In the genomic region with DNA sequence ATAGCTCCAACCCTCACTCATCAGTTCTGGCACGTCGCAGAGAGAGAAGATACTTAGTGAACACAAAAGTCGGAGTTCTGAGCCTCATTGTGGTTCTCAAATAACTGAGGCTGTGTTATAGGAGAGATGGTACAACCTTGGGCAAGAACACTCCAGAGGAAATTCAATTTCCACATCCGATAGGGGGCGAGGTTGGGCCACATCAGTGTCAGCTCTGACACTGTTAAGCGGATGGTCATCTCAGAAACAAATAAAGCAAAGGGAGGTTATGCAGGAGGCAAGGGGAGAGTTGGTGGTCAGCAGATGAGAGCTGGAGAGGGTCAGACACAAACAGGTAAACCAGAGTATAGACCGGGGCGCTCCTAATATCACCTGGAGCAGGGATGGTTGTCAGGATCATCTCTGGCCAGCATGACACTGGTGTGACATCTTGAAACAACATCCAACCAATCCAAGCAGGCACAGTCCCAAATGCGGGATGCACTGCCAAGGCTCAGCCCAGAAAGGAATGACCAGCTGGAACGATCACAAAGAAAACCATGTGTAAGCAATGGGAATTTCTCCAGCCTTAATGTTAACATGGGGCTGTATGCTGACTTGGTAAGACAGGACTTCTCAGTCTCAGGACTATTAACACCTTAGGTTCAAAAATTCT, we compare ENCODE assay signal across 9 cellular contexts.
DNase-seq lines count a peak whose midpoint lies in the region; ATAC-seq and TF ChIP-seq lines count a peak whose summit lies in the region.
"Had no signal": no experiment of that assay in that cellular context is flagged by ENCODE, and none has a peak within 500 bp of the region (broad histone marks: within the 10 kb centered on the region; RNA-seq: fewer than 3 reads in every experiment).

No MANE protein-coding gene starts in this region.

- ATAC-seq in HG02884 (IDR thresholded peaks at IDR 0.05; ENCODE audit: unreplicated experiment), result no peak

- no peak for TF ChIP-seq POLR2A in spleen (IDR thresholded peaks at IDR 0.05)

- H3K56ac ChIP-seq in H9 (ENCODE audit: insufficient read length, low read depth, low read length), result no peak overlapping the region

- no peak overlapping the region for H2BK5ac ChIP-seq in H9 (ENCODE audit: insufficient read length, low read length)

- no peak overlapping the region for H3K4ac ChIP-seq in H9 (ENCODE audit: low read depth, low read length)

- H2BK12ac ChIP-seq in H9 (ENCODE audit: insufficient read length, low read depth, low read length), result no peak overlapping the region

- H3K9me3 ChIP-seq in AG04450 (ENCODE audit: control insufficient read depth, insufficient read depth, low read length), result no peaks in the 10 kb centered on the region
- no peaks in the 10 kb centered on the region for H3K9me3 ChIP-seq in H9 (ENCODE audit: control insufficient read depth, low read depth, low read length)
- H3K9me3 ChIP-seq in spleen, result no peaks in the 10 kb centered on the region

- no peak overlapping the region for H2AFZ ChIP-seq in H9 (ENCODE audit: low read length)

- no peaks in the 10 kb centered on the region for H3K79me1 ChIP-seq in H9 (ENCODE audit: insufficient read depth, low read depth, low read length, poor library complexity, severe bottlenecking)

- no peak overlapping the region for H3K14ac ChIP-seq in H9 (ENCODE audit: insufficient read depth, low read length)

- no peaks in the 10 kb centered on the region for H3K36me3 ChIP-seq in spleen

- H4K20me1 ChIP-seq in H9 (ENCODE audit: control insufficient read depth, insufficient read depth, insufficient read length), result no peaks in the 10 kb centered on the region

- no peak overlapping the region for H3K18ac ChIP-seq in H9 (ENCODE audit: insufficient read length, low read depth, low read length)

- H3K4me2 ChIP-seq in H9 (ENCODE audit: insufficient read depth, insufficient read length, low read length), result no peak overlapping the region

- no peaks in the 10 kb centered on the region for H3K9me3 Mint-ChIP-seq in H9
- no peaks in the 10 kb centered on the region for H3K9me3 Mint-ChIP-seq in activated T-helper 1 cell treated with anti-CD3 and anti-CD28 coated beads, Interleukin-12 subunit alpha, Interleukin-12 subunit beta, Interleukin-2, Interleukin-4 antibody, amounts not matched to agents 30 ng/mL and 10 ng/mL and 1 ng/mL, durations not matched to agents 14 hours and 24 hours and 36 hours
- H3K9me3 Mint-ChIP-seq: activated naive CD4-positive, alpha-beta T cell treated with anti-CD3 and anti-CD28 coated beads, Interleukin-2, amount 50 U/mL, for 24 hours had no signal

- no peak overlapping the region for H4K91ac ChIP-seq in H9 (ENCODE audit: insufficient read length, low read depth, low read length)

- no peaks in the 10 kb centered on the region for H3K23me2 ChIP-seq in H9 (ENCODE audit: insufficient read length, low read depth, low read length, poor library complexity, severe bottlenecking)

- H2BK15ac ChIP-seq in H9 (ENCODE audit: low read depth, low read length), result no peak overlapping the region

- H3T11ph ChIP-seq in H9 (ENCODE audit: low read length), result no peak overlapping the region

- no CpG with 5 or more reads among the region's 10 CpGs for whole genome bisulfite sequencing in H9 (ENCODE audit: extremely low coverage, insufficient read length, low lambda C conversion rate)
- WGBS in spleen, 5 donors, result 71 to 84% (median 76%) methylated on average over 10 of the region's 10 CpGs

- intact Hi-C loops in activated T-helper 1 cell treated with anti-CD3 and anti-CD28 coated beads, Interleukin-12 subunit alpha, Interleukin-12 subunit beta, Interleukin-2, Interleukin-4 antibody, amounts not matched to agents 30 ng/mL and 10 ng/mL and 1 ng/mL, durations not matched to agents 14 hours and 24 hours and 36 hours (cut with micrococcal nuclease), result loop anchor here (5.0 kb wide), 2 partner anchors 201 to 731 kb away; no protein-coding TSS in a partner anchor
- intact Hi-C loops in spleen (cut with DNase I; ENCODE audit: low total_unique reads), result no loop called here

- no peaks in the 10 kb centered on the region for H3K27me3 ChIP-seq in AG04450 (ENCODE audit: control insufficient read depth, insufficient read depth, low read length)
- H3K27me3 ChIP-seq in H9 (ENCODE audit: insufficient read depth, low read length), result no peaks in the 10 kb centered on the region
- H3K27me3 ChIP-seq in spleen (replicated peaks in 1 of 7), result peaks cover 0 to 10% (median 0%) of the 10 kb centered on the region in 7 donors

- no peaks in the 10 kb centered on the region for H3K27me3 Mint-ChIP-seq in H9 (ENCODE audit: low read depth)
- peaks cover 10% of the 10 kb centered on the region for H3K27me3 Mint-ChIP-seq in activated T-helper 1 cell treated with anti-CD3 and anti-CD28 coated beads, Interleukin-12 subunit alpha, Interleukin-12 subunit beta, Interleukin-2, Interleukin-4 antibody, amounts not matched to agents 30 ng/mL and 10 ng/mL and 1 ng/mL, durations not matched to agents 14 hours and 24 hours and 36 hours (ENCODE audit: insufficient read depth)
- H3K27me3 Mint-ChIP-seq: activated naive CD4-positive, alpha-beta T cell treated with anti-CD3 and anti-CD28 coated beads, Interleukin-2, amount 50 U/mL, for 24 hours had no signal

- H3K23ac ChIP-seq in H9 (ENCODE audit: insufficient read length, low read depth, low read length), result no peak overlapping the region

- no peak overlapping the region for H2AK5ac ChIP-seq in H9 (ENCODE audit: insufficient read length, low read length)

- H3K36me3 Mint-ChIP-seq in H9 (ENCODE audit: insufficient read depth in 1 of 3, low read depth in 3 of 3), result no peaks in the 10 kb centered on the region
- H3K36me3 Mint-ChIP-seq in activated T-helper 1 cell treated with anti-CD3 and anti-CD28 coated beads, Interleukin-12 subunit alpha, Interleukin-12 subunit beta, Interleukin-2, Interleukin-4 antibody, amounts not matched to agents 30 ng/mL and 10 ng/mL and 1 ng/mL, durations not matched to agents 14 hours and 24 hours and 36 hours (ENCODE audit: low read depth), result no peaks in the 10 kb centered on the region
- H3K36me3 Mint-ChIP-seq: activated naive CD4-positive, alpha-beta T cell treated with anti-CD3 and anti-CD28 coated beads, Interleukin-2, amount 50 U/mL, for 24 hours had no signal

- TF ChIP-seq CTCF in AG04450 (IDR thresholded peaks at IDR 0.05; ENCODE audit: low read depth, low read length), result peak; percentile 44
- TF ChIP-seq CTCF in H9 (conservative IDR thresholded peaks at IDR 0.05), result peak; percentile 72
- peak in 2 of 11 experiments; percentile 18 for TF ChIP-seq CTCF in spleen (IDR thresholded peaks at IDR 0.05 in 8 of 11, conservative IDR thresholded peaks at IDR 0.05 in 3 of 11)

- POLR2A ChIA-PET in AG04450 (lab: Yijun Ruan, JAX), result no interaction called here

- no peak overlapping the region for H3K27ac Mint-ChIP-seq in H9
- no peak overlapping the region for H3K27ac Mint-ChIP-seq in activated T-helper 1 cell treated with anti-CD3 and anti-CD28 coated beads, Interleukin-12 subunit alpha, Interleukin-12 subunit beta, Interleukin-2, Interleukin-4 antibody, amounts not matched to agents 30 ng/mL and 10 ng/mL and 1 ng/mL, durations not matched to agents 14 hours and 24 hours and 36 hours
- H3K27ac Mint-ChIP-seq: activated naive CD4-positive, alpha-beta T cell treated with anti-CD3 and anti-CD28 coated beads, Interleukin-2, amount 50 U/mL, for 24 hours had no signal

- H3K4me3 ChIP-seq in AG04450 (ENCODE audit: low read depth, low read length), result no peak overlapping the region
- no peak overlapping the region for H3K4me3 ChIP-seq in spleen

- no peaks in the 10 kb centered on the region for H3K79me2 ChIP-seq in H9 (ENCODE audit: insufficient read depth, low read length)

- no peak overlapping the region for H4K8ac ChIP-seq in H9 (replicated peaks; ENCODE audit: insufficient read length, low read depth, low read length)

- peaks cover 3 to 14% of the 10 kb centered on the region in 2 experiments; a peak in 3 of 4 replicates for H3K4me1 Mint-ChIP-seq in H9
- H3K4me1 Mint-ChIP-seq in activated T-helper 1 cell treated with anti-CD3 and anti-CD28 coated beads, Interleukin-12 subunit alpha, Interleukin-12 subunit beta, Interleukin-2, Interleukin-4 antibody, amounts not matched to agents 30 ng/mL and 10 ng/mL and 1 ng/mL, durations not matched to agents 14 hours and 24 hours and 36 hours (ENCODE audit: low read depth), result peaks cover 7% of the 10 kb centered on the region

- no peak overlapping the region for H3K9ac ChIP-seq in H9 (ENCODE audit: extremely low read depth, insufficient read length, low read length)

- CTCF ChIA-PET in AG04450 (lab: Charles Lee), result interaction anchor here (0.8 to 4.7 kb wide), 2 partner anchors 9 to 128 kb away, joined by 3 to 40 read pairs; no protein-coding TSS in a partner anchor

- no peak overlapping the region for H3K4me3 Mint-ChIP-seq in H9
- H3K4me3 Mint-ChIP-seq in activated T-helper 1 cell treated with anti-CD3 and anti-CD28 coated beads, Interleukin-12 subunit alpha, Interleukin-12 subunit beta, Interleukin-2, Interleukin-4 antibody, amounts not matched to agents 30 ng/mL and 10 ng/mL and 1 ng/mL, durations not matched to agents 14 hours and 24 hours and 36 hours, result no peak overlapping the region
- H3K4me3 Mint-ChIP-seq: activated naive CD4-positive, alpha-beta T cell treated with anti-CD3 and anti-CD28 coated beads, Interleukin-2, amount 50 U/mL, for 24 hours had no signal

- no peak overlapping the region for H4K5ac ChIP-seq in H9 (ENCODE audit: insufficient read length, low read depth, low read length)

- H3K4me1 ChIP-seq in H9 (ENCODE audit: insufficient read depth, low read length) (no peaks in the 10 kb centered on the region), spleen (peaks cover 0 to 15% (median 6%) of the 10 kb centered on the region in 6 donors)

- H2BK20ac ChIP-seq in H9 (ENCODE audit: low read depth, low read length, poor library complexity, severe bottlenecking), result no peak overlapping the region

- H3K27ac ChIP-seq in AG04450 (ENCODE audit: low read depth, low read length) (no peak overlapping the region), H9 (ENCODE audit: insufficient read length, low read depth, low read length) (no peak overlapping the region), spleen (no peak overlapping the region)

- DNase-seq in AG04450 (ENCODE audit: low read depth, low spot score), result no peak
- DNase-seq in H9, result peak; percentile 61
- peak; percentile 24 for DNase-seq in UCSD-AML1 (lab: John Stamatoyannopoulos, UW; ENCODE audit: unreplicated experiment)
- peak; percentile 33 for DNase-seq in iPS DF 4.7 (ENCODE audit: extremely low read depth, low spot score)
- no peak for DNase-seq in activated T-helper 1 cell treated with anti-CD3 and anti-CD28 coated beads, Interleukin-12 subunit alpha, Interleukin-12 subunit beta, Interleukin-2, Interleukin-4 antibody, amounts not matched to agents 30 ng/mL and 10 ng/mL and 1 ng/mL, durations not matched to agents 14 hours and 24 hours and 36 hours (ENCODE audit: low spot score)
- no peak for DNase-seq in spleen
- DNase-seq in activated T-cell treated with anti-CD3 and anti-CD28 coated beads, Interleukin-2, amount 50 U/mL, for 1 hour, result no peak

- H2BK120ac ChIP-seq in H9 (ENCODE audit: low read depth, low read length, poor library complexity, severe bottlenecking), result no peak overlapping the region

Comparison
In these comparisons a context has a peak if more than half of its experiments do, and no peak if none do; other contexts are left out.
1. DNase-seq: peak in H9 (single experiment), UCSD-AML1 (single experiment) and iPS DF 4.7 (single experiment); none in AG04450 (single experiment), activated T-helper 1 cell treated with anti-CD3 and anti-CD28 coated beads, Interleukin-12 subunit alpha, Interleukin-12 subunit beta, Interleukin-2, Interleukin-4 antibody, amounts not matched to agents 30 ng/mL and 10 ng/mL and 1 ng/mL, durations not matched to agents 14 hours and 24 hours and 36 hours (single experiment), spleen (single experiment) and activated T-cell treated with anti-CD3 and anti-CD28 coated beads, Interleukin-2, amount 50 U/mL, for 1 hour (single experiment).